ENCODE assay signal across 3 cellular contexts in the genomic region with DNA sequence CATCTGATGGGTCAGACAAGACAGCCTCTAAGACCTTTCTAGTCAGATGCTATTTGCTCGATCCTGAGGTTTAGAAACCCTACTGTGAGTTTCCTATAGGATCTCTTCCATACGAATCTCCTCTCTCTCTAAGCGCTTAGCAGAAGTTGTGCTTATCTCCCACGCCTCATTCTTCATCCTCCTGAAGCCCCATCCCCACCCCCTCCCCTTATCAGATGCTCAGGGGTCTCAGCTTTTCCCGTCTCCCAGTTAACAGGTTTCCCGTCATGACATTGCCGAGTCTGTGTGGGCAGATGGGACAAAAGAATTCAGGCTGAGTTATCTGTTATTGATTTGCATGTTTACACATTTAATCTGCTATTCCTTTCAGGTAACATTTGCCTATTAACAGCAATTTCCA.
"Had no signal": no experiment of that assay in that cellular context is flagged by ENCODE, and none has a peak within 500 bp of the region (broad histone marks: within the 10 kb centered on the region; RNA-seq: fewer than 3 reads in every experiment).

No MANE protein-coding gene starts in this region.

- H3K4me3 ChIP-seq: GM12878 had no signal

- DNase-seq: GDM1, GF-D8 had no signal

- ATAC-seq: GM12878 had no signal
